Comparison of ENCODE assay signal across 1 cellular context in the genomic region with DNA sequence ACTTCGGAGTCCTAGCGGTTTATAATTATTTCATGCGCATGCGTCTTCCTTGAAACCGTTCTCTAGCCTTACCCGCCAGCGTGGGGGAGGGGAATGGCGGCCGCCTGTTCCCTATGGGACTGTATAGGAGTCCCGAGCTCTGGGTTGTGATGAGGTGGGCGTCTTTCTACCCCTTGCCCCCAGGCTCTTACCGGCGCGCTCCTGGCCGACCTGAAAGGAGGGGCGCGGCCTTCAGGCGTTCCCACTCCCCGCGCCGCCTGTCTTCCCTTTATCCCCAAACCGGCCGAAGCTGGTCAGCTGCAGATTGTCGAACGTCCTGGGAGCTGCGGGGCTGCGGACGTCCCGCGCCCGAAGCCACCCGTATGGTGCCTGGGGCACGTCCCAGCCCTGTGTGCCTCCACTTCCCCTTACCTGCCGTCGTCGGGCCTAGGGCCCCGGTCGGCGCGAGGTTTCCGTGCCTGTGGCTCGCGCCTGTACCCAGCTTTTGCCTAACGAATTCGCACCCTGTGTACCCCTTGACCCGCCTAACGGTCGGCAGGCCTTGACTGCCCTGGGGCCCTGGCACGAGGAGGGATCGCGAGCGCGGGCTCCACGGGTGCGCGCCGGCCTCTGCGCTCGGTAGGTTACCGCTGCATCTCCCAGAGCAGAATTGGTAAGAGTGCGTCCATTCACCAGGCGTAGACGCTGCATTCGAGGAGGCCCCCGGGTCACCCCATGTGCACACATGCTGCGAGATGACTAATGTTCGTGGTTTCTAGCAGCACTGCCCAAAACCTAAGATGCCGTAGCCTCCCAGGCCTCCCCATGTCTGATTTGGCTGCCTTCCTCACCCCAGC.
TF ChIP-seq lines count a peak whose summit lies in the region.

No MANE protein-coding gene starts in this region.

TF ChIP-seq in HepG2, 621 proteins besides CTCF, POLR2A, EP300 and RAD21 (continued from another document and continues in another):
- TF ChIP-seq, protein P1, sequence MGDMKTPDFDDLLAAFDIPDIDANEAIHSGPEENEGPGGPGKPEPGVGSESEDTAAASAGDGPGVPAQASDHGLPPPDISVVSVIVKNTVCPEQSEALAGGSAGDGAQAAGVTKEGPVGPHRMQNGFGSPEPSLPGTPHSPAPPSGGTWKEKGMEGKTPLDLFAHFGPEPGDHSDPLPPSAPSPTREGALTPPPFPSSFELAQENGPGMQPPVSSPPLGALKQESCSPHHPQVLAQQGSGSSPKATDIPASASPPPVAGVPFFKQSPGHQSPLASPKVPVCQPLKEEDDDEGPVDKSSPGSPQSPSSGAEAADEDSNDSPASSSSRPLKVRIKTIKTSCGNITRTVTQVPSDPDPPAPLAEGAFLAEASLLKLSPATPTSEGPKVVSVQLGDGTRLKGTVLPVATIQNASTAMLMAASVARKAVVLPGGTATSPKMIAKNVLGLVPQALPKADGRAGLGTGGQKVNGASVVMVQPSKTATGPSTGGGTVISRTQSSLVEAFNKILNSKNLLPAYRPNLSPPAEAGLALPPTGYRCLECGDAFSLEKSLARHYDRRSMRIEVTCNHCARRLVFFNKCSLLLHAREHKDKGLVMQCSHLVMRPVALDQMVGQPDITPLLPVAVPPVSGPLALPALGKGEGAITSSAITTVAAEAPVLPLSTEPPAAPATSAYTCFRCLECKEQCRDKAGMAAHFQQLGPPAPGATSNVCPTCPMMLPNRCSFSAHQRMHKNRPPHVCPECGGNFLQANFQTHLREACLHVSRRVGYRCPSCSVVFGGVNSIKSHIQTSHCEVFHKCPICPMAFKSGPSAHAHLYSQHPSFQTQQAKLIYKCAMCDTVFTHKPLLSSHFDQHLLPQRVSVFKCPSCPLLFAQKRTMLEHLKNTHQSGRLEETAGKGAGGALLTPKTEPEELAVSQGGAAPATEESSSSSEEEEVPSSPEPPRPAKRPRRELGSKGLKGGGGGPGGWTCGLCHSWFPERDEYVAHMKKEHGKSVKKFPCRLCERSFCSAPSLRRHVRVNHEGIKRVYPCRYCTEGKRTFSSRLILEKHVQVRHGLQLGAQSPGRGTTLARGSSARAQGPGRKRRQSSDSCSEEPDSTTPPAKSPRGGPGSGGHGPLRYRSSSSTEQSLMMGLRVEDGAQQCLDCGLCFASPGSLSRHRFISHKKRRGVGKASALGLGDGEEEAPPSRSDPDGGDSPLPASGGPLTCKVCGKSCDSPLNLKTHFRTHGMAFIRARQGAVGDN (CRISPR knock-in tag; IDR thresholded peaks at IDR 0.05): peak; percentile 97
- TF ChIP-seq ZNF160 (CRISPR knock-in tag; IDR thresholded peaks at IDR 0.05): peak; percentile 79; the same call in 1 of the 2 replicates
- peak; percentile 92; the same call in 1 of the 2 replicates for TF ChIP-seq ZNF678 (CRISPR knock-in tag; IDR thresholded peaks at IDR 0.05)
- peak; percentile 63; the same call in 1 of the 2 replicates for TF ChIP-seq ZNF33A (CRISPR knock-in tag; IDR thresholded peaks at IDR 0.05; ENCODE audit: borderline replicate concordance)
- TF ChIP-seq ZNF777 (CRISPR knock-in tag; IDR thresholded peaks at IDR 0.05): peak; percentile 65
- 0 out of 2 replicates have a peak, but pooled peaks have one; percentile 26 for TF ChIP-seq ZFP41 (CRISPR knock-in tag; IDR thresholded peaks at IDR 0.05; ENCODE audit: borderline replicate concordance)
- no peak for TF ChIP-seq SNAPC5 (CRISPR knock-in tag; IDR thresholded peaks at IDR 0.05; ENCODE audit: borderline replicate concordance)
- peak; percentile 75; the same call in 1 of the 2 replicates for TF ChIP-seq HNRNPL (IDR thresholded peaks at IDR 0.05; ENCODE audit: low read depth, low read length)
- TF ChIP-seq, protein P2, sequence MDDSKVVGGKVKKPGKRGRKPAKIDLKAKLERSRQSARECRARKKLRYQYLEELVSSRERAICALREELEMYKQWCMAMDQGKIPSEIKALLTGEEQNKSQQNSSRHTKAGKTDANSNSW (CRISPR knock-in tag; IDR thresholded peaks at IDR 0.05; ENCODE audit: borderline replicate concordance): peak; percentile 81; the same call in 1 of the 2 replicates
- TF ChIP-seq KLF9 (CRISPR knock-in tag; IDR thresholded peaks at IDR 0.05; ENCODE audit: low read depth): 0 out of 2 replicates have a peak, but pooled peaks have one; percentile 5
- TF ChIP-seq SP2 (CRISPR knock-in tag; IDR thresholded peaks at IDR 0.05): peak; percentile 32; the same call in 1 of the 2 replicates
- TF ChIP-seq YEATS2 (CRISPR knock-in tag; IDR thresholded peaks at IDR 0.05; ENCODE audit: borderline replicate concordance): no peak; the same call in 1 of the 2 replicates
- peak; percentile 33; the same call in 1 of the 2 replicates for TF ChIP-seq PHF20 (CRISPR knock-in tag; IDR thresholded peaks at IDR 0.05)
- 0 out of 2 replicates have a peak, but pooled peaks have one; percentile 61 for TF ChIP-seq ZNF570 (CRISPR knock-in tag; IDR thresholded peaks at IDR 0.05; ENCODE audit: borderline replicate concordance)
- peak; percentile 32 for TF ChIP-seq E2F2 (CRISPR knock-in tag; IDR thresholded peaks at IDR 0.05; ENCODE audit: borderline replicate concordance)
- peak; percentile 39; the same call in 1 of the 2 replicates for TF ChIP-seq ZNF790 (CRISPR knock-in tag; IDR thresholded peaks at IDR 0.05; ENCODE audit: borderline replicate concordance)
- TF ChIP-seq IKZF4 (CRISPR knock-in tag; IDR thresholded peaks at IDR 0.05; ENCODE audit: borderline replicate concordance, low read depth, not compliant biosample characterization): peak; percentile 64
- TF ChIP-seq ZNF839 (CRISPR knock-in tag; IDR thresholded peaks at IDR 0.05; ENCODE audit: borderline replicate concordance): peak; percentile 97
- TF ChIP-seq REPIN1 (CRISPR knock-in tag; IDR thresholded peaks at IDR 0.05; ENCODE audit: borderline replicate concordance, low read depth): 0 out of 2 replicates have a peak, but pooled peaks have one; percentile 22
- TF ChIP-seq ZNF770 (CRISPR knock-in tag; IDR thresholded peaks at IDR 0.05): no peak
- no peak for TF ChIP-seq ZFP37 (CRISPR knock-in tag; IDR thresholded peaks at IDR 0.05; ENCODE audit: borderline replicate concordance)
- TF ChIP-seq ZSCAN25 (CRISPR knock-in tag; IDR thresholded peaks at IDR 0.05): 0 out of 2 replicates have a peak, but pooled peaks have one; percentile 9
- TF ChIP-seq ZNF609 (CRISPR knock-in tag; IDR thresholded peaks at IDR 0.05; ENCODE audit: borderline replicate concordance): 0 out of 2 replicates have a peak, but pooled peaks have one; percentile 60
- TF ChIP-seq CHCHD3 (CRISPR knock-in tag; IDR thresholded peaks at IDR 0.05): peak; percentile 18; the same call in 1 of the 2 replicates
- peak; percentile 94 for TF ChIP-seq YY1 (IDR thresholded peaks at IDR 0.05; ENCODE audit: insufficient read depth, insufficient replicate concordance, low read depth, low read length)
- 0 out of 2 replicates have a peak, but pooled peaks have one; percentile 35 for TF ChIP-seq TOPORS (CRISPR knock-in tag; IDR thresholded peaks at IDR 0.05)
- TF ChIP-seq, protein P3, sequence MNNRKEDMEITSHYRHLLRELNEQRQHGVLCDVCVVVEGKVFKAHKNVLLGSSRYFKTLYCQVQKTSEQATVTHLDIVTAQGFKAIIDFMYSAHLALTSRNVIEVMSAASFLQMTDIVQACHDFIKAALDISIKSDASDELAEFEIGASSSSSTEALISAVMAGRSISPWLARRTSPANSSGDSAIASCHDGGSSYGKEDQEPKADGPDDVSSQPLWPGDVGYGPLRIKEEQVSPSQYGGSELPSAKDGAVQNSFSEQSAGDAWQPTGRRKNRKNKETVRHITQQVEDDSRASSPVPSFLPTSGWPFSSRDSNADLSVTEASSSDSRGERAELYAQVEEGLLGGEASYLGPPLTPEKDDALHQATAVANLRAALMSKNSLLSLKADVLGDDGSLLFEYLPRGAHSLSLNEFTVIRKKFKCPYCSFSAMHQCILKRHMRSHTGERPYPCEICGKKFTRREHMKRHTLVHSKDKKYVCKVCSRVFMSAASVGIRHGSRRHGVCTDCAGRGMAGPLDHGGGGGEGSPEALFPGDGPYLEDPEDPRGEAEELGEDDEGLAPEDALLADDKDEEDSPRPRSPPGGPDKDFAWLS (CRISPR knock-in tag; IDR thresholded peaks at IDR 0.05; ENCODE audit: borderline replicate concordance): 0 out of 2 replicates have a peak, but pooled peaks have one; percentile 37
- TF ChIP-seq ZNF335 (CRISPR knock-in tag; IDR thresholded peaks at IDR 0.05): 0 out of 2 replicates have a peak, but pooled peaks have one; percentile 11
- peak; percentile 80; the same call in 1 of the 2 replicates for TF ChIP-seq BCL3 (CRISPR knock-in tag; IDR thresholded peaks at IDR 0.05)
- peak; percentile 35; the same call in 1 of the 2 replicates for TF ChIP-seq JUN (CRISPR knock-in tag; IDR thresholded peaks at IDR 0.05)
- peak; percentile 72 for TF ChIP-seq ZNF274 (CRISPR knock-in tag; IDR thresholded peaks at IDR 0.05)
- TF ChIP-seq ZNF101 (CRISPR knock-in tag; IDR thresholded peaks at IDR 0.05; ENCODE audit: borderline replicate concordance, low read depth): peak; percentile 96; the same call in 1 of the 2 replicates
- peak; percentile 3; the same call in 1 of the 2 replicates for TF ChIP-seq CEBPG (CRISPR knock-in tag; IDR thresholded peaks at IDR 0.05)
- peak; percentile 86; the same call in 1 of the 2 replicates for TF ChIP-seq MTERF4 (CRISPR knock-in tag; IDR thresholded peaks at IDR 0.05)
- TF ChIP-seq ZNF430 (CRISPR knock-in tag; IDR thresholded peaks at IDR 0.05): peak; percentile 78; the same call in 1 of the 2 replicates
- TF ChIP-seq HNF4A (CRISPR knock-in tag; IDR thresholded peaks at IDR 0.05): peak; percentile 33; the same call in 1 of the 2 replicates
- peak; percentile 39; the same call in 1 of the 2 replicates for TF ChIP-seq ZNF547 (CRISPR knock-in tag; IDR thresholded peaks at IDR 0.05)
